ENCODE assay signal across 2 cellular contexts in genomic region chr13:64855506-64855905, GRCh38.
TF ChIP-seq lines count a peak whose summit lies in the region.

No MANE protein-coding gene starts in this region.

TF ChIP-seq in SK-N-SH, 30 proteins besides CTCF, POLR2A, EP300 and RAD21 (continued from another document):
- TF ChIP-seq IRF3 (IDR thresholded peaks at IDR 0.05; ENCODE audit: low read depth, low read length), result no peak
- TF ChIP-seq ZBTB33 (IDR thresholded peaks at IDR 0.05; ENCODE audit: borderline replicate concordance, low read depth), result no peak
- TF ChIP-seq TEAD4 (IDR thresholded peaks at IDR 0.05; ENCODE audit: borderline replicate concordance, insufficient read depth), result no peak
- TF ChIP-seq YY1 (IDR thresholded peaks at IDR 0.05; ENCODE audit: low read depth), result no peak
- no peak for TF ChIP-seq MEF2A (IDR thresholded peaks at IDR 0.05; ENCODE audit: borderline replicate concordance, low read depth)
- TF ChIP-seq GABPA (IDR thresholded peaks at IDR 0.05; ENCODE audit: low read depth), result no peak

TF ChIP-seq in SK-N-SH treated with all-trans-retinoic acid at 6 μM for 48 hours, 23 proteins besides CTCF, POLR2A, EP300 and RAD21 (continued from another document):
- TF ChIP-seq TSHZ2 (CRISPR knock-in tag; IDR thresholded peaks at IDR 0.05), result no peak
- TF ChIP-seq SNAI2 (CRISPR knock-in tag; IDR thresholded peaks at IDR 0.05), result no peak
- no peak for TF ChIP-seq PPARA (CRISPR knock-in tag; IDR thresholded peaks at IDR 0.05; ENCODE audit: borderline replicate concordance)
- no peak for TF ChIP-seq TCF4 (CRISPR knock-in tag; IDR thresholded peaks at IDR 0.05; ENCODE audit: borderline replicate concordance)
- TF ChIP-seq RARB (CRISPR knock-in tag; IDR thresholded peaks at IDR 0.05), result no peak
- no peak for TF ChIP-seq ESRRG (CRISPR knock-in tag; IDR thresholded peaks at IDR 0.05)
- TF ChIP-seq CSDC2 (CRISPR knock-in tag; IDR thresholded peaks at IDR 0.05), result no peak
- TF ChIP-seq POU6F1 (CRISPR knock-in tag; IDR thresholded peaks at IDR 0.05; ENCODE audit: borderline replicate concordance, low read depth), result no peak
- TF ChIP-seq PATZ1 (CRISPR knock-in tag; IDR thresholded peaks at IDR 0.05; ENCODE audit: borderline replicate concordance), result no peak
- no peak for TF ChIP-seq ZC3H10 (CRISPR knock-in tag; IDR thresholded peaks at IDR 0.05)
- no peak for TF ChIP-seq ZNF565 (CRISPR knock-in tag; conservative IDR thresholded peaks at IDR 0.05; ENCODE audit: low read depth)
- TF ChIP-seq ZNF70 (CRISPR knock-in tag; IDR thresholded peaks at IDR 0.05), result no peak
- no peak for TF ChIP-seq CREB5 (CRISPR knock-in tag; IDR thresholded peaks at IDR 0.05; ENCODE audit: low read depth)
- no peak for TF ChIP-seq ZFP3 (CRISPR knock-in tag; IDR thresholded peaks at IDR 0.05)
